ENCODE assay signal across 8 cellular contexts in the genomic region with DNA sequence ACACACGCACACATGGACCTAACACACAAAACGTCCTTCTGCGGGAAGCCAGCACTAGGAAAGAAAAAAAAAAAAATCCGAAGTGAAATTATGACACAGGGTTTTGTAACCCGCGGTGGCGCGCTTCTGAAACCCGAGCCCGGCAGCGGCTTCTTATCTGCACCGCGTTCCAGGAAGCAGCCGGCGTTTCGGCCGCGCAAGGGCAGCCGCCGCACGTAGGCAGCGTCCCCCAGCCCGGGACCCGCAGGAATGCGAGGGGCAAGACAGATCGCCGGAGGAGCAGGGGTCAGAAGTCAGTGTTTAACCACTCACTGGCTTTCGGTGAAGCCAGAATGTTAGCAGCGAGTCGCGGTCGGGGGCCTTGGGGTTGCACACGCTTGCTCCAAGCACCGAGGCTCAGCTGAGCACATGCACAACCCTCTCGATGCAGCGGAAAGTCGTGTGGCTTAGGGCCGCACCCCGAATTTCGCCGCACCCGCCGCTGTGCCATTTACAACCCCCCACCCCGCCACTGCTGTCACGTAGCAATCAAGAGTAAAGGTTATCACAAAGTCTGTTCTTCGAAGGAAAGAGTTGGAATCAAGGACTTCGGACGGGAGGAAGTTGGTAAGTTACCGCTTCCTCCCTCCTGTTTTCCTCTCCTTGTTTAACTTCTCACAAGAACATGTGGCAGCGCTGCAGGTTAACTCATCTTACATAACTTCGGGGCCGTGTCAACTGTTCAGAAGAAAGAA.
DNase-seq lines count a peak whose midpoint lies in the region; ATAC-seq and TF ChIP-seq lines count a peak whose summit lies in the region.

No MANE protein-coding gene starts in this region.

- DNase-seq in COLO668 (lab: John Stamatoyannopoulos, UW; ENCODE audit: unreplicated experiment) = peak; percentile 81
- peak; percentile 70 for DNase-seq in HuH-7.5 (ENCODE audit: low spot score)
- DNase-seq in T follicular helper cell (ENCODE audit: low read depth) = peak; percentile 19
- peak; percentile 87 for DNase-seq in left ventricle myocardium inferior
- peak; percentile 72 for DNase-seq in progenitor cell of endocrine pancreas (ENCODE audit: low spot score, unreplicated experiment)
- DNase-seq in upper lobe of left lung = peak; percentile 89 to 94

- no peak for TF ChIP-seq CTCF in left ventricle myocardium inferior (IDR thresholded peaks at IDR 0.05; ENCODE audit: borderline replicate concordance)
- no peak for TF ChIP-seq CTCF in progenitor cell of endocrine pancreas (IDR thresholded peaks at IDR 0.05; ENCODE audit: unreplicated experiment)
- no peak for TF ChIP-seq CTCF in upper lobe of left lung (IDR thresholded peaks at IDR 0.05)

- intact Hi-C loops in left ventricle myocardium inferior (cut with micrococcal nuclease) = no loop called here

- no peaks in the 10 kb centered on the region for H3K36me3 ChIP-seq in left ventricle myocardium inferior
- H3K36me3 ChIP-seq in upper lobe of left lung = no peaks in the 10 kb centered on the region

- peak overlapping the region; percentile 74 for H3K4me3 Mint-ChIP-seq in progenitor cell of endocrine pancreas (ENCODE audit: low read depth)

- peaks cover under 1% of the 10 kb centered on the region for H3K9me3 ChIP-seq in left ventricle myocardium inferior (replicated peaks)
- no peaks in the 10 kb centered on the region for H3K9me3 ChIP-seq in upper lobe of left lung

- 2 to 4% (median 4%) methylated on average over 52 of the region's 52 CpGs for WGBS in adipose tissue, 3 donors
- 1 to 4% methylated on average over 32 to 52 of the region's 52 CpGs for WGBS in upper lobe of left lung, 2 donors

- peak overlapping the region; percentile 99 for H3K27ac Mint-ChIP-seq in progenitor cell of endocrine pancreas

- peak in 3 of 4 donors; percentile 32 to 78 (median 74) for TF ChIP-seq EP300 in upper lobe of left lung (IDR thresholded peaks at IDR 0.05)

- H3K9me3 Mint-ChIP-seq in progenitor cell of endocrine pancreas (ENCODE audit: low read depth) = no peaks in the 10 kb centered on the region

- H3K27me3 ChIP-seq in left ventricle myocardium inferior (ENCODE audit: low read depth) (no peaks in the 10 kb centered on the region), upper lobe of left lung (no peaks in the 10 kb centered on the region)

- H3K27ac ChIP-seq in adipose tissue (ENCODE audit: low read depth, low read length) = peak overlapping the region; percentile 96
- peak overlapping the region; percentile 100 for H3K27ac ChIP-seq in left ventricle myocardium inferior (replicated peaks)
- peak overlapping the region; percentile 93 to 99 (median 97) for H3K27ac ChIP-seq in upper lobe of left lung

- no peaks in the 10 kb centered on the region for H3K27me3 Mint-ChIP-seq in progenitor cell of endocrine pancreas

- peak in 3 of 4 donors; percentile 43 to 78 (median 60) for TF ChIP-seq POLR2A in upper lobe of left lung (IDR thresholded peaks at IDR 0.05)

- no peaks in the 10 kb centered on the region for H3K36me3 Mint-ChIP-seq in progenitor cell of endocrine pancreas (ENCODE audit: insufficient read depth)

- H3K4me3 ChIP-seq in left ventricle myocardium inferior (peak overlapping the region; percentile 67), upper lobe of left lung (peak overlapping the region in 3 of 4 donors; percentile 33 to 47 (median 45))

- H3K4me1 Mint-ChIP-seq in progenitor cell of endocrine pancreas (ENCODE audit: low read depth) = peaks cover 42% of the 10 kb centered on the region

- H3K4me1 ChIP-seq in left ventricle myocardium inferior (peaks cover 67% of the 10 kb centered on the region), upper lobe of left lung (peaks cover 46 to 60% (median 50%) of the 10 kb centered on the region in 4 donors)

- ATAC-seq in GM21381 (IDR thresholded peaks at IDR 0.05; ENCODE audit: unreplicated experiment) (peak; percentile 65), upper lobe of left lung (ENCODE audit: low FRiP score in 2 of 2) (peak; percentile 76 to 83)

Comparison
In these comparisons a context has a peak if more than half of its experiments do, and no peak if none do; other contexts are left out.
1. Peak in every context shown above with its lines: DNase-seq, ATAC-seq, H3K4me3 ChIP-seq and H3K27ac ChIP-seq.
2. DNase-seq: peak in every context shown above with its lines; median percentile 92 in upper lobe of left lung; 87 in left ventricle myocardium inferior; 81 in COLO668; 72 in progenitor cell of endocrine pancreas; 70 in HuH-7.5; 19 in T follicular helper cell.